Comparison of ENCODE assay signal across 14 cellular contexts in the genomic region with DNA sequence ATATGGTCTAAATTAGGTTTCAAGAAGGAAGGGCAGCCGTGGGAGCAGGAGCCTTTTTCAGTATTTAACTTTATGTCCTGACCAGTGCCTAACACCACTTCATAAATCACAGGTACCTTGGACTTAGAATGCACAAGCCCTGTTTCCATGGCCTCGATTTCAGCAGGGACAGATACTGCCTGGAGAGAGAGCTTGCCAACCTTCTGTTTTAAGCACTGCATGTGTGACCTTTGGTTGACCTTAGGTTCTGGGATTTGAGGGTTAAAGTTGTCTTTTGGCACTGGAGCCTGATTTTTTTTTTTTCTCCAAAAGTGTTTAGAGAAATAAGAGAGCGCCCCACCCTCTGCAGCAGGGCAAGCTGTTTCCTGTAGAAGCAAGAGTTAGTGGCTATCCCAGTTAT.
DNase-seq lines count a peak whose midpoint lies in the region; ATAC-seq and TF ChIP-seq lines count a peak whose summit lies in the region.
"Had no signal": no experiment of that assay in that cellular context is flagged by ENCODE, and none has a peak within 500 bp of the region (broad histone marks: within the 10 kb centered on the region; RNA-seq: fewer than 3 reads in every experiment).

No MANE protein-coding gene starts in this region.

- no peak for TF ChIP-seq POLR2A in suprapubic skin (IDR thresholded peaks at IDR 0.05)

- no peaks in the 10 kb centered on the region for H3K36me3 ChIP-seq in hepatocyte (replicated peaks; ENCODE audit: insufficient read depth, low read depth)
- H3K36me3 ChIP-seq in suprapubic skin: no peaks in the 10 kb centered on the region

- no peaks in the 10 kb centered on the region for H3K9me3 ChIP-seq in hepatocyte (ENCODE audit: low read depth)
- no peaks in the 10 kb centered on the region for H3K9me3 ChIP-seq in suprapubic skin

- peak overlapping the region; percentile 52 for H3K4me3 Mint-ChIP-seq in activated naive CD4-positive, alpha-beta T cell treated with anti-CD3 and anti-CD28 coated beads, Interleukin-2, amount 50 U/mL, for 24 hours
- H3K4me3 Mint-ChIP-seq in activated T-helper 17 cell treated with anti-CD3 and anti-CD28 coated beads, Interleukin-2, amount 50 U/mL, for 72 hours: peak overlapping the region; percentile 43
- H3K4me3 Mint-ChIP-seq: activated CD8-positive, alpha-beta T cell treated with anti-CD3 and anti-CD28 coated beads for 36 hours; activated naive CD8-positive, alpha-beta T cell treated with anti-CD3 and anti-CD28 coated beads, Interleukin-2, amount 10 ng/mL, durations not matched to agents 7 days and 5 days had no signal

- H3K27me3 ChIP-seq in hepatocyte: no peaks in the 10 kb centered on the region
- no peaks in the 10 kb centered on the region for H3K27me3 ChIP-seq in suprapubic skin

- no peak overlapping the region for H3K27ac ChIP-seq in hepatocyte
- peak overlapping the region; percentile 70 for H3K27ac ChIP-seq in suprapubic skin

- H3K9me3 Mint-ChIP-seq in activated naive CD4-positive, alpha-beta T cell treated with anti-CD3 and anti-CD28 coated beads, Interleukin-2, amount 50 U/mL, for 24 hours: peaks cover 24% of the 10 kb centered on the region
- peaks cover 5% of the 10 kb centered on the region for H3K9me3 Mint-ChIP-seq in activated T-helper 17 cell treated with anti-CD3 and anti-CD28 coated beads, Interleukin-2, amount 50 U/mL, for 72 hours

- WGBS in hepatocyte (ENCODE audit: low lambda C conversion rate, missing lambda C conversion rate): 26% methylated on average over 3 of the region's 3 CpGs
- 22% methylated on average over 3 of the region's 3 CpGs for WGBS in suprapubic skin

- peaks cover 10% of the 10 kb centered on the region for H3K36me3 Mint-ChIP-seq in activated naive CD4-positive, alpha-beta T cell treated with anti-CD3 and anti-CD28 coated beads, Interleukin-2, amount 50 U/mL, for 24 hours
- no peaks in the 10 kb centered on the region for H3K36me3 Mint-ChIP-seq in activated T-helper 17 cell treated with anti-CD3 and anti-CD28 coated beads, Interleukin-2, amount 50 U/mL, for 72 hours (ENCODE audit: low read depth)

- no peaks in the 10 kb centered on the region for H4K20me1 ChIP-seq in hepatocyte (ENCODE audit: insufficient read depth, poor library complexity, severe bottlenecking)

- H3K27ac Mint-ChIP-seq in activated naive CD4-positive, alpha-beta T cell treated with anti-CD3 and anti-CD28 coated beads, Interleukin-2, amount 50 U/mL, for 24 hours: peak overlapping the region; percentile 81
- H3K27ac Mint-ChIP-seq in activated T-helper 17 cell treated with anti-CD3 and anti-CD28 coated beads, Interleukin-2, amount 50 U/mL, for 72 hours: peak overlapping the region; percentile 20
- H3K27ac Mint-ChIP-seq: activated CD8-positive, alpha-beta T cell treated with anti-CD3 and anti-CD28 coated beads for 36 hours; activated naive CD8-positive, alpha-beta T cell treated with anti-CD3 and anti-CD28 coated beads, Interleukin-2, amount 10 ng/mL, durations not matched to agents 7 days and 5 days had no signal

- H3K4me1 ChIP-seq in hepatocyte (ENCODE audit: insufficient read depth) (peaks cover 13% of the 10 kb centered on the region), suprapubic skin (peaks cover 37% of the 10 kb centered on the region)

- no peak for TF ChIP-seq EP300 in suprapubic skin (IDR thresholded peaks at IDR 0.05)

- H2AFZ ChIP-seq in hepatocyte: no peak overlapping the region

- H3K9me2 ChIP-seq in hepatocyte (replicated peaks; ENCODE audit: insufficient read depth): no peaks in the 10 kb centered on the region

- no peak overlapping the region for H3K4me3 ChIP-seq in hepatocyte
- peak overlapping the region; percentile 5 for H3K4me3 ChIP-seq in suprapubic skin

- no peaks in the 10 kb centered on the region for H3K27me3 Mint-ChIP-seq in activated naive CD4-positive, alpha-beta T cell treated with anti-CD3 and anti-CD28 coated beads, Interleukin-2, amount 50 U/mL, for 24 hours
- no peaks in the 10 kb centered on the region for H3K27me3 Mint-ChIP-seq in activated T-helper 17 cell treated with anti-CD3 and anti-CD28 coated beads, Interleukin-2, amount 50 U/mL, for 72 hours
- H3K27me3 Mint-ChIP-seq: activated CD8-positive, alpha-beta T cell treated with anti-CD3 and anti-CD28 coated beads for 36 hours; activated naive CD8-positive, alpha-beta T cell treated with anti-CD3 and anti-CD28 coated beads, Interleukin-2, amount 10 ng/mL, durations not matched to agents 7 days and 5 days had no signal

- DNase-seq in activated naive CD4-positive, alpha-beta T cell treated with Interleukin-2 at 50 U/mL for 16 hours: no peak
- no peak for DNase-seq in hepatocyte (ENCODE audit: low spot score)
- DNase-seq in suprapubic skin (ENCODE audit: low spot score in 2 of 2): no peak
- no peak for DNase-seq in midbrain (lab: John Stamatoyannopoulos, UW)
- DNase-seq in central memory CD4-positive, alpha-beta T cell: no peak
- DNase-seq: activated CD8-positive, alpha-beta T cell treated with anti-CD3 and anti-CD28 coated beads for 36 hours; activated naive CD8-positive, alpha-beta T cell treated with anti-CD3 and anti-CD28 coated beads, Interleukin-2, amount 10 ng/mL, durations not matched to agents 7 days and 5 days; NCI-H1694 treated with DMSO at 0.1 percent for 48 hours; NK-92 treated with Interleukin-12 subunit alpha and Interleukin-12 subunit beta, amount 100 ng/mL, for 24 hours; small intestine had no signal

- no peak for ATAC-seq in activated T-helper 17 cell treated with anti-CD3 and anti-CD28 coated beads, Interleukin-2, amount 50 U/mL, for 72 hours (replicated peaks)
- ATAC-seq in GM19351 (IDR thresholded peaks at IDR 0.05; ENCODE audit: unreplicated experiment): no peak
- ATAC-seq: activated CD8-positive, alpha-beta T cell treated with anti-CD3 and anti-CD28 coated beads for 36 hours; SK-N-SH treated with all-trans-retinoic acid at 6 μM for 48 hours had no signal

- no peaks in the 10 kb centered on the region for H3K79me2 ChIP-seq in hepatocyte

- H3K4me1 Mint-ChIP-seq in activated naive CD4-positive, alpha-beta T cell treated with anti-CD3 and anti-CD28 coated beads, Interleukin-2, amount 50 U/mL, for 24 hours: peaks cover 68% of the 10 kb centered on the region
- peaks cover 48% of the 10 kb centered on the region for H3K4me1 Mint-ChIP-seq in activated T-helper 17 cell treated with anti-CD3 and anti-CD28 coated beads, Interleukin-2, amount 50 U/mL, for 72 hours

- TF ChIP-seq CTCF in hepatocyte (IDR thresholded peaks at IDR 0.05; ENCODE audit: poor library complexity): no peak
- no peak for TF ChIP-seq CTCF in suprapubic skin (IDR thresholded peaks at IDR 0.05)

- H3K4me2 ChIP-seq in hepatocyte: peak overlapping the region; percentile 53
